Comparison of ENCODE assay signal across 18 cellular contexts in the genomic region with DNA sequence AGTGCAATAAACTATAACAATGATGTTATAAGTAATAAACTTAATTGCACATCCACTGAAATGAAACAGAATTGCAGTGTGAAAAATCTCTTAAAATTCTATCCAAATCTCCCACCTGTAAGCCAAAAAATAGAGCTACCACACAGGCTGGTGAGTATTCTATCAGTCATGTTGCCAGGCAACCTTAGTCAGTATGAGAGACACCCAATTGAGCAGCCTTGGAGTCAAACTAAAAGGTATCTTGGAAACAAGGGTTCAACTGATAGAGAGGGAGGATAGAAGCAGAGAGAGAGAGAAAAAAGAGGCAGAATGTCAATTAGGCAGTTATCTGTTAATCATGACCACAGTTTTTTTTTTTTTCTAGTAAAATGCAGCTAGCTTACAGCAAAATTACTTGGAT.
"Had no signal": no experiment of that assay in that cellular context is flagged by ENCODE, and none has a peak within 500 bp of the region (broad histone marks: within the 10 kb centered on the region; RNA-seq: fewer than 3 reads in every experiment).

No MANE protein-coding gene starts in this region.

- DNase-seq: endodermal cell; erythroblast; foreskin melanocyte; left colon; left ventricle myocardium superior; mesenchymal stem cell; naive B cell; retina; right lobe of liver; spleen; stimulated activated CD4-positive, alpha-beta T cell treated with anti-CD3 and anti-CD28 coated beads, Interleukin-15, amount 100 ng/mL, for 24 hours; stimulated activated CD4-positive, alpha-beta T cell treated with anti-CD3 and anti-CD28 coated beads, Interleukin-1b, Interleukin-23, amount 100 ng/mL, for 48 hours; stimulated activated CD4-positive, alpha-beta T cell treated with anti-CD3 and anti-CD28 coated beads, Interleukin-4, amount 100 ng/mL, for 24 hours; tibial artery; upper lobe of left lung; uterus had no signal

- FAIRE-seq: endothelial cell of umbilical vein had no signal

- ATAC-seq: left colon; left ventricle myocardium superior; right lobe of liver; stimulated activated memory B cell treated with anti-CD40 and anti-IgM and Interleukin-4, amounts not matched to agents 10 μg/mL and 1 μg/mL and 100 μg/mL, for 72 hours had no signal
